In genomic region chr6:34583861-34584604, GRCh38 we compare ENCODE assay signal across 28 cellular contexts. TPM values are rescaled to one million over a fixed set of nuclear protein-coding genes. Genes with fewer than 3 reads are reported as not detected.
A peak's percentile ranks its signal among the peaks of the same experiment; 100 is the strongest.
DNase-seq lines count a peak whose midpoint lies in the region; ATAC-seq and TF ChIP-seq lines count a peak whose summit lies in the region.
"Had no signal": no experiment of that assay in that cellular context is flagged by ENCODE, and none has a peak within 500 bp of the region (broad histone marks: within the 10 kb centered on the region; RNA-seq: fewer than 3 reads in every experiment).

No MANE protein-coding gene starts in this region.

- H3K27ac ChIP-seq in VCaP = peak overlapping the region; percentile 25; the same call in 1 of the 2 replicates
- H3K27ac ChIP-seq: BLaER1, colonic mucosa, left lung, transverse colon had no signal

- POLR2A ChIA-PET in activated naive CD8-positive, alpha-beta T cell treated with anti-CD3 and anti-CD28 coated beads, Interleukin-2, amount 10 ng/mL, durations not matched to agents 7 days and 5 days (lab: Charles Lee) = no interaction called here

- no peak overlapping the region for H3K4me3 Mint-ChIP-seq in activated naive CD8-positive, alpha-beta T cell treated with anti-CD3 and anti-CD28 coated beads, Interleukin-2, amount 10 ng/mL, durations not matched to agents 7 days and 5 days
- H3K4me3 Mint-ChIP-seq in activated naive CD8-positive, alpha-beta T cell treated with anti-CD3 and anti-CD28 coated beads, Interleukin-2, amount 50 U/mL, for 24 hours = no peak overlapping the region
- H3K4me3 Mint-ChIP-seq in type B pancreatic cell = no peak overlapping the region
- no peak overlapping the region for H3K4me3 Mint-ChIP-seq in mesothelial cell of epicardium
- H3K4me3 Mint-ChIP-seq: activated naive CD4-positive, alpha-beta T cell treated with anti-CD3 and anti-CD28 coated beads, Interleukin-2, amount 10 ng/mL, durations not matched to agents 7 days and 5 days had no signal

- no peaks in the 10 kb centered on the region for H3K27me3 Mint-ChIP-seq in activated naive CD8-positive, alpha-beta T cell treated with anti-CD3 and anti-CD28 coated beads, Interleukin-2, amount 10 ng/mL, durations not matched to agents 7 days and 5 days
- H3K27me3 Mint-ChIP-seq in activated naive CD8-positive, alpha-beta T cell treated with anti-CD3 and anti-CD28 coated beads, Interleukin-2, amount 50 U/mL, for 24 hours = no peaks in the 10 kb centered on the region
- H3K27me3 Mint-ChIP-seq in type B pancreatic cell (no peaks in the 10 kb centered on the region), mesothelial cell of epicardium (ENCODE audit: low read depth) (no peaks in the 10 kb centered on the region)
- H3K27me3 Mint-ChIP-seq: activated naive CD4-positive, alpha-beta T cell treated with anti-CD3 and anti-CD28 coated beads, Interleukin-2, amount 10 ng/mL, durations not matched to agents 7 days and 5 days; IgD-negative memory B cell; progenitor cell of endocrine pancreas had no signal

- ATAC-seq in activated naive CD8-positive, alpha-beta T cell treated with anti-CD3 and anti-CD28 coated beads, Interleukin-2, amount 10 ng/mL, durations not matched to agents 7 days and 5 days (ENCODE audit: low read depth) = no peak
- no peak for ATAC-seq in activated naive CD8-positive, alpha-beta T cell treated with anti-CD3 and anti-CD28 coated beads, Interleukin-2, amount 50 U/mL, for 24 hours
- ATAC-seq: left lung had no signal

- peak; percentile 17 for DNase-seq in activated naive CD8-positive, alpha-beta T cell treated with anti-CD3 and anti-CD28 coated beads, Interleukin-2, amount 10 ng/mL, durations not matched to agents 7 days and 5 days
- DNase-seq in activated naive CD8-positive, alpha-beta T cell treated with anti-CD3 and anti-CD28 coated beads, Interleukin-2, amount 50 U/mL, for 24 hours = no peak
- DNase-seq in epidermal melanocyte (ENCODE audit: insufficient read length, low spot score) (peak; percentile 3), type B pancreatic cell (ENCODE audit: extremely low spot score, unreplicated experiment) (no peak), putamen (ENCODE audit: low spot score) (no peak), mesothelial cell of epicardium (ENCODE audit: low spot score in 2 of 2, unreplicated experiment in 2 of 2) (no peak)
- DNase-seq: activated CD8-positive, alpha-beta memory T cell treated with anti-CD3 and anti-CD28 coated beads for 24 hours; colonic mucosa; DMS79; effector CD4-positive, alpha-beta T cell; islet precursor cell; left lung; mesenchymal stem cell; NCI-H1436 treated with DMSO at 0.1 percent for 48 hours; NCI-H345; NCI-H69; PC-3; SK-N-SH; stimulated activated CD4-positive, alpha-beta T cell treated with anti-CD3 and anti-CD28 coated beads, Interleukin-4, amount 100 ng/mL, for 1 hour; transverse colon had no signal

- peak overlapping the region; percentile 2 for H3K27ac Mint-ChIP-seq in activated naive CD8-positive, alpha-beta T cell treated with anti-CD3 and anti-CD28 coated beads, Interleukin-2, amount 10 ng/mL, durations not matched to agents 7 days and 5 days
- no peak overlapping the region for H3K27ac Mint-ChIP-seq in activated naive CD8-positive, alpha-beta T cell treated with anti-CD3 and anti-CD28 coated beads, Interleukin-2, amount 50 U/mL, for 24 hours
- H3K27ac Mint-ChIP-seq in type B pancreatic cell = peak overlapping the region; percentile 52
- no peak overlapping the region for H3K27ac Mint-ChIP-seq in mesothelial cell of epicardium
- H3K27ac Mint-ChIP-seq: activated naive CD4-positive, alpha-beta T cell treated with anti-CD3 and anti-CD28 coated beads, Interleukin-2, amount 10 ng/mL, durations not matched to agents 7 days and 5 days; progenitor cell of endocrine pancreas had no signal

- H3K36me3 Mint-ChIP-seq in activated naive CD8-positive, alpha-beta T cell treated with anti-CD3 and anti-CD28 coated beads, Interleukin-2, amount 10 ng/mL, durations not matched to agents 7 days and 5 days = no peaks in the 10 kb centered on the region
- no peaks in the 10 kb centered on the region for H3K36me3 Mint-ChIP-seq in activated naive CD8-positive, alpha-beta T cell treated with anti-CD3 and anti-CD28 coated beads, Interleukin-2, amount 50 U/mL, for 24 hours (ENCODE audit: low read depth)
- H3K36me3 Mint-ChIP-seq in type B pancreatic cell = peaks cover 3% of the 10 kb centered on the region
- H3K36me3 Mint-ChIP-seq in mesothelial cell of epicardium = peaks cover 6% of the 10 kb centered on the region
- H3K36me3 Mint-ChIP-seq: activated naive CD4-positive, alpha-beta T cell treated with anti-CD3 and anti-CD28 coated beads, Interleukin-2, amount 10 ng/mL, durations not matched to agents 7 days and 5 days had no signal

- no peaks in the 10 kb centered on the region for H3K4me1 Mint-ChIP-seq in activated naive CD8-positive, alpha-beta T cell treated with anti-CD3 and anti-CD28 coated beads, Interleukin-2, amount 10 ng/mL, durations not matched to agents 7 days and 5 days
- H3K4me1 Mint-ChIP-seq in activated naive CD8-positive, alpha-beta T cell treated with anti-CD3 and anti-CD28 coated beads, Interleukin-2, amount 50 U/mL, for 24 hours = no peaks in the 10 kb centered on the region
- peaks cover 8% of the 10 kb centered on the region for H3K4me1 Mint-ChIP-seq in type B pancreatic cell (ENCODE audit: unreplicated experiment)
- no peaks in the 10 kb centered on the region for H3K4me1 Mint-ChIP-seq in mesothelial cell of epicardium
- H3K4me1 Mint-ChIP-seq: activated naive CD4-positive, alpha-beta T cell treated with anti-CD3 and anti-CD28 coated beads, Interleukin-2, amount 10 ng/mL, durations not matched to agents 7 days and 5 days had no signal

- no peaks in the 10 kb centered on the region for H3K9me3 Mint-ChIP-seq in activated naive CD8-positive, alpha-beta T cell treated with anti-CD3 and anti-CD28 coated beads, Interleukin-2, amount 10 ng/mL, durations not matched to agents 7 days and 5 days
- no peaks in the 10 kb centered on the region for H3K9me3 Mint-ChIP-seq in activated naive CD8-positive, alpha-beta T cell treated with anti-CD3 and anti-CD28 coated beads, Interleukin-2, amount 50 U/mL, for 24 hours
- H3K9me3 Mint-ChIP-seq in type B pancreatic cell = no peaks in the 10 kb centered on the region
- no peaks in the 10 kb centered on the region for H3K9me3 Mint-ChIP-seq in mesothelial cell of epicardium
- H3K9me3 Mint-ChIP-seq: activated naive CD4-positive, alpha-beta T cell treated with anti-CD3 and anti-CD28 coated beads, Interleukin-2, amount 10 ng/mL, durations not matched to agents 7 days and 5 days; IgD-negative memory B cell had no signal

- TF ChIP-seq CTCF in VCaP (conservative IDR thresholded peaks at IDR 0.05) (no peak), type B pancreatic cell (conservative IDR thresholded peaks at IDR 0.05) (no peak), mesothelial cell of epicardium (IDR thresholded peaks at IDR 0.05; ENCODE audit: unreplicated experiment) (no peak)

RNA-seq across cellular contexts. Expression of gene SPDEF, which starts 27.9 kb away (rescaled TPM):
- not detected for total RNA-seq in activated naive CD8-positive, alpha-beta T cell treated with anti-CD3 and anti-CD28 coated beads, Interleukin-2, amount 10 ng/mL, durations not matched to agents 7 days and 5 days
- 0.62 and 1.6 TPM in 2 replicates for total RNA-seq in type B pancreatic cell (ENCODE audit: low replicate concordance)
- total RNA-seq in mesothelial cell of epicardium = 0.34 to 0.50 TPM (median 0.40 TPM) in 3 replicates
- total RNA-seq: epithelial cell of proximal tubule; sciatic nerve; T-helper 2 cell treated with Interferon-gamma antibody and Interleukin-4, amounts not matched to agents 100 ng/mL and 5 ng/mL, for 36 hours had no signal

Comparison
In these comparisons a context has a peak if more than half of its experiments do, and no peak if none do; other contexts are left out.
1. DNase-seq: peak in activated naive CD8-positive, alpha-beta T cell treated with anti-CD3 and anti-CD28 coated beads, Interleukin-2, amount 10 ng/mL, durations not matched to agents 7 days and 5 days (single experiment) and epidermal melanocyte (single experiment); none in activated naive CD8-positive, alpha-beta T cell treated with anti-CD3 and anti-CD28 coated beads, Interleukin-2, amount 50 U/mL, for 24 hours (single experiment), type B pancreatic cell (single experiment), putamen (single experiment) and mesothelial cell of epicardium (0 of 2).
2. H3K27ac Mint-ChIP-seq: peak in activated naive CD8-positive, alpha-beta T cell treated with anti-CD3 and anti-CD28 coated beads, Interleukin-2, amount 10 ng/mL, durations not matched to agents 7 days and 5 days (single experiment) and type B pancreatic cell (single experiment); none in activated naive CD8-positive, alpha-beta T cell treated with anti-CD3 and anti-CD28 coated beads, Interleukin-2, amount 50 U/mL, for 24 hours (single experiment) and mesothelial cell of epicardium (single experiment).